In the genomic region with DNA sequence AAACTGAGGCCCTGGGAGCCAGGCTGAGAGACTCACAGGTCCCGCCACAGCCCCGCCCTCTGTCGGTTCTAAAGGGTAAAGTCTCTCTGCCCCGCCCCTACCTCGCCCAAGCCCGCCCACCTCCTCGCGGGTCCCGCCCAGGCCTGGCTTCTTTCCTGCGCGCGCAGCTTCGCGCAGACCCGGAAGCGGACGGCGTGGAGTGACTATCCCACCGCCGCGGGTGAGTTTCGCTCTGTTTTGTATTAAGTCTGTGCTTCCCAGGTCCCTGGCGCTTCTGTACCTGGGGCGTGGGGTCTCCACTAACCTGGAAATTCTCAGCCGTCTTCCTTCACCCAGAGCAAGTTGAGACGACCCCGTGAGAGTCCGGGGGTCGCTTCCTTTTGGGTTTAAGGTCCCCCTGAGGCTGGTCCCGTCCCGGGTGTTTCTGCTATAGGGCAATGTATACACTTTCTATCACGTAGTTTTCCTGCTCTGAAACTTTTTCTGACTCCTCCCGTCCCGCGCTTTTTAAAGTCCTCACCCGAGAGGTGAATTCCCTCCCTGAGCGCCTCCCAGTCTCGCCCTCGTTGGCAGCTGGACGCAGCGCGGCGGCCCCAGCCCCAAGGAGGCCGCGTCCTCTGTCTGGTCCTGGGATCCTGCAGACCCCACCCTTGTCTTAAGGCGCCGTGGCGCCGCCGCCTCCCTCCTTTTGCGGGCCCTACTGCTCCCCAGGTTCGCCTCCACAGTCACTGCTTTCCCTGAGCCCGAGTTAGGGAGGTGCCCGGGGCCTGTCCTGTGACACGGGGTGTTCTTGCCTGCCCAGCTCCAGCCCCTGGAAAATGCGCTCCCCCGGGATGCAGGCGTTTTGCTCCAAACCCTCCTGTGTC, we compare ENCODE assay signal across 8 cellular contexts. TPM values are rescaled to one million over a fixed set of nuclear protein-coding genes. Genes with fewer than 3 reads are reported as not detected.
A peak's percentile ranks its signal among the peaks of the same experiment; 100 is the strongest.
DNase-seq lines count a peak whose midpoint lies in the region; ATAC-seq, FAIRE-seq and TF ChIP-seq lines count a peak whose summit lies in the region.

A gene (plus strand): TSS at position 176 of the 866 bp plus-strand sequence. CDS start 2,867 bp downstream, outside the sequence.

- H3K4me1 ChIP-seq in endodermal cell (ENCODE audit: control insufficient read depth, insufficient read depth, low read length): no peaks in the 10 kb centered on the region
- H3K4me1 ChIP-seq in mesodermal cell (ENCODE audit: control insufficient read depth, insufficient read depth, low read length, poor library complexity, severe bottlenecking): peaks cover 8% of the 10 kb centered on the region

- peak within 1 kb of the TSS; percentile 88 for H3K27ac Mint-ChIP-seq in activated CD8-positive, alpha-beta memory T cell treated with anti-CD3 and anti-CD28 coated beads, Interleukin-2, amount 10 ng/mL, durations not matched to agents 7 days and 5 days
- H3K27ac Mint-ChIP-seq in endodermal cell: peak within 1 kb of the TSS; percentile 97

- peak within 1 kb of the TSS; percentile 75 for H3K9ac ChIP-seq in endodermal cell (ENCODE audit: extremely low read depth, low read length, poor library complexity, severe bottlenecking)

- H3K4me3 ChIP-seq in endodermal cell (ENCODE audit: low read length) (peak within 1 kb of the TSS; percentile 96), mesodermal cell (ENCODE audit: extremely low read depth, insufficient read depth, low read length, poor library complexity, severe bottlenecking) (peak within 1 kb of the TSS; percentile 77)

- H3K27ac ChIP-seq in endodermal cell (ENCODE audit: low read depth, low read length): peak within 1 kb of the TSS; percentile 86
- H3K27ac ChIP-seq in mesodermal cell (ENCODE audit: low read depth, low read length, severe bottlenecking): peak within 1 kb of the TSS; percentile 96

- peaks cover 17% of the 10 kb centered on the region for H3K4me1 Mint-ChIP-seq in activated CD8-positive, alpha-beta memory T cell treated with anti-CD3 and anti-CD28 coated beads, Interleukin-2, amount 10 ng/mL, durations not matched to agents 7 days and 5 days
- H3K4me1 Mint-ChIP-seq in endodermal cell: peaks cover 22% of the 10 kb centered on the region

- H3K9me3 Mint-ChIP-seq in activated CD8-positive, alpha-beta memory T cell treated with anti-CD3 and anti-CD28 coated beads, Interleukin-2, amount 10 ng/mL, durations not matched to agents 7 days and 5 days (ENCODE audit: low read depth): peaks cover 20% of the 10 kb centered on the region
- peaks cover 10% of the 10 kb centered on the region for H3K9me3 Mint-ChIP-seq in endodermal cell

- CTCF ChIA-PET in activated CD8-positive, alpha-beta memory T cell treated with anti-CD3 and anti-CD28 coated beads, Interleukin-2, amount 10 ng/mL, durations not matched to agents 7 days and 5 days (lab: Charles Lee): interaction anchor here (1.2 to 1.5 kb wide), 2 partner anchors 29 to 351 kb away, joined by 3 read pairs; a partner anchor contains a TSS

- peak; percentile 71 for TF ChIP-seq CTCF in endodermal cell (conservative IDR thresholded peaks at IDR 0.05)

- peaks cover 22% of the 10 kb centered on the region for H3K36me3 ChIP-seq in endodermal cell (ENCODE audit: control insufficient read depth, insufficient read depth, low read length)
- H3K36me3 ChIP-seq in mesodermal cell (ENCODE audit: control insufficient read depth, insufficient read depth, low read length): peaks cover 26% of the 10 kb centered on the region

- H3K36me3 Mint-ChIP-seq in activated CD8-positive, alpha-beta memory T cell treated with anti-CD3 and anti-CD28 coated beads, Interleukin-2, amount 10 ng/mL, durations not matched to agents 7 days and 5 days: peaks cover 51% of the 10 kb centered on the region
- H3K36me3 Mint-ChIP-seq in endodermal cell (ENCODE audit: low read depth): peaks cover 20% of the 10 kb centered on the region

- H3K27me3 ChIP-seq in endodermal cell (ENCODE audit: control insufficient read depth, insufficient read depth, low read length, poor library complexity, severe bottlenecking): no peaks in the 10 kb centered on the region

- FAIRE-seq in HTR-8/SVneo (lab: Jason Lieb, UNC): peak; percentile 55

- DNase-seq in COLO829 (ENCODE audit: low spot score) (peak; percentile 73), HTR-8/SVneo (ENCODE audit: insufficient read length, low spot score) (peak; percentile 81), NOMO-1 (lab: John Stamatoyannopoulos, UW; ENCODE audit: unreplicated experiment in 2 of 2) (peak; percentile 79 to 90), endodermal cell (peak; percentile 98)
- peak; percentile 96 for DNase-seq in activated CD8-positive, alpha-beta memory T cell treated with anti-CD3 and anti-CD28 coated beads, Interleukin-2, amount 10 ng/mL, durations not matched to agents 7 days and 5 days
- peak; percentile 93 for DNase-seq in stimulated activated CD8-positive, alpha-beta memory T cell treated with anti-CD3 and anti-CD28 coated beads, Interleukin-15, amount 100 ng/mL, for 24 hours (ENCODE audit: low read depth)

- H3K9me3 ChIP-seq in endodermal cell (ENCODE audit: control insufficient read depth, low read length): peaks cover 11% of the 10 kb centered on the region
- peaks cover 6% of the 10 kb centered on the region for H3K9me3 ChIP-seq in mesodermal cell (ENCODE audit: control insufficient read depth, low read length)

- no peaks in the 10 kb centered on the region for H3K27me3 Mint-ChIP-seq in activated CD8-positive, alpha-beta memory T cell treated with anti-CD3 and anti-CD28 coated beads, Interleukin-2, amount 10 ng/mL, durations not matched to agents 7 days and 5 days
- no peaks in the 10 kb centered on the region for H3K27me3 Mint-ChIP-seq in endodermal cell (ENCODE audit: insufficient read depth)

- WGBS in endodermal cell (ENCODE audit: insufficient coverage in 1 of 2, insufficient read length in 1 of 2), 2 experiments: 0% methylated on average over 18 to 58 of the region's 58 CpGs
- 0% methylated on average over 35 to 48 of the region's 58 CpGs for WGBS in mesodermal cell (ENCODE audit: insufficient coverage in 2 of 2), 2 experiments

- ATAC-seq in GM19468 (IDR thresholded peaks at IDR 0.05; ENCODE audit: extremely low read depth, unreplicated experiment): peak; percentile 93
- ATAC-seq in activated CD8-positive, alpha-beta memory T cell treated with anti-CD3 and anti-CD28 coated beads, Interleukin-2, amount 10 ng/mL, durations not matched to agents 7 days and 5 days: peak; percentile 100

- peak within 1 kb of the TSS; percentile 93 for H3K4me3 Mint-ChIP-seq in activated CD8-positive, alpha-beta memory T cell treated with anti-CD3 and anti-CD28 coated beads, Interleukin-2, amount 10 ng/mL, durations not matched to agents 7 days and 5 days
- peak within 1 kb of the TSS; percentile 98 for H3K4me3 Mint-ChIP-seq in endodermal cell

RNA-seq across cellular contexts. Expression of the gene that starts here (rescaled TPM):
- total RNA-seq in activated CD8-positive, alpha-beta memory T cell treated with anti-CD3 and anti-CD28 coated beads, Interleukin-2, amount 10 ng/mL, durations not matched to agents 7 days and 5 days: 10 to 100 TPM; 12.4 to 14.2 TPM
- 10 to 100 TPM; 30.1 to 35.9 TPM for total RNA-seq in endodermal cell
- polyA plus RNA-seq in endodermal cell (2013, experiment 1 of 2): 9.0 TPM
- 10.7 TPM for polyA plus RNA-seq in endodermal cell (2013, experiment 2 of 2)
- polyA plus RNA-seq in mesodermal cell (2013, experiment 1 of 2): 9.6 TPM
- 9.1 TPM for polyA plus RNA-seq in mesodermal cell (2013, experiment 2 of 2)

Comparison
In these comparisons a context has a peak if more than half of its experiments do, and no peak if none do; other contexts are left out.
1. Peak in every context shown above with its lines: DNase-seq, ATAC-seq, H3K4me3 ChIP-seq and H3K27ac ChIP-seq.